In the genomic region with DNA sequence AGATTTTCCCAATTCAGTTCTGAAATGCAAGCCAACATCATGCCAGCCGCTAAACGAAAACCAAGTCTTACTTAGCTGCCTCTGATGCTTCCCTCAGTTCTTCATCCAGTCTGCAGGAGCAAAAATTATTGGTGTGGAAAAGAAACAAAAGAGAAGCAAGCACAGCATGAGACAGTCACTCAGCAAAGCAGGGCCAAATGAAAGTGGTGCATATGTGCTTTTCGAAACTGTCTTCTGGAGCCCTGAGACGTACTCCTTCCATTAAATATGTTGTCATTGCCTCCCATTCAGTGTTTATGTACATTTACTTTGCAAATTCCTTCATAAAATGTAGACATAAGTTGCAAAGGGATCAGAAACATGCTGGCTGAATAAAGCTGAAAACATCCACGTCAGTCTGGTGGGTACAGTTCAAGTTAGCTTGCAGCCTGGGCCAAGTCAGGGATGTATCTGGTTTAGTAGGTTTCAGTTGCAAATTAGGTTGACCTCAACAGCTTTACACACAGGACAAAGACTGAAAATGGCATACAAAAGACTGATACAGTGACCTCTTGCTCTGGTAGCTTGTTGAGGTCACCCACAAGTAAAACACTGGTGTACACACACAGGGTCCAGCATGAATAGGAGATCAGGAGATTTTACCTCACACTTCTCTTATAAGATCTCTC, we compare ENCODE assay signal across 11 cellular contexts.
DNase-seq lines count a peak whose midpoint lies in the region; ATAC-seq lines count a peak whose summit lies in the region.
"Had no signal": no experiment of that assay in that cellular context is flagged by ENCODE, and none has a peak within 500 bp of the region (broad histone marks: within the 10 kb centered on the region; RNA-seq: fewer than 3 reads in every experiment).

No MANE protein-coding gene starts in this region.

- H3K4me3 Mint-ChIP-seq in dendritic cell treated with granulocyte-macrophage colony-stimulating factor and Interleukin-4, amounts not matched to agents 40 ng/mL and 50 ng/mL, for 4 days: no peak overlapping the region
- H3K4me3 Mint-ChIP-seq in immature natural killer cell (no peak overlapping the region), T-helper 17 cell (no peak overlapping the region)

- H3K4me3 ChIP-seq in HAP-1: no peak overlapping the region

- no peaks in the 10 kb centered on the region for H3K9me3 Mint-ChIP-seq in dendritic cell treated with granulocyte-macrophage colony-stimulating factor and Interleukin-4, amounts not matched to agents 40 ng/mL and 50 ng/mL, for 4 days
- H3K9me3 Mint-ChIP-seq in immature natural killer cell: peaks cover 0 to 2% (median 0%) of the 10 kb centered on the region in 6 donors
- H3K9me3 Mint-ChIP-seq: activated T-helper 2 cell treated with anti-CD3 and anti-CD28 coated beads, Interferon-gamma antibody, Interleukin-2, Interleukin-4, amounts not matched to agents 10 μg/mL and 5 μg/mL and 100 μg/mL, durations not matched to agents 14 hours and 24 hours and 36 hours had no signal

- no peaks in the 10 kb centered on the region for H3K4me1 ChIP-seq in HAP-1

- intact Hi-C loops in dendritic cell treated with granulocyte-macrophage colony-stimulating factor and Interleukin-4, amounts not matched to agents 40 ng/mL and 50 ng/mL, for 4 days (cut with micrococcal nuclease): loop anchor here (5.0 kb wide), 1 partner anchor 62 kb away; no protein-coding TSS in a partner anchor

- peaks cover 48% of the 10 kb centered on the region for H3K4me1 Mint-ChIP-seq in dendritic cell treated with granulocyte-macrophage colony-stimulating factor and Interleukin-4, amounts not matched to agents 40 ng/mL and 50 ng/mL, for 4 days (ENCODE audit: low read depth)
- peaks cover 4 to 7% of the 10 kb centered on the region in 2 donors for H3K4me1 Mint-ChIP-seq in immature natural killer cell
- peaks cover 5% of the 10 kb centered on the region for H3K4me1 Mint-ChIP-seq in T-helper 17 cell

- in situ Hi-C loops in HAP-1 (cut with MboI; ENCODE audit: low sequenced_read_pairs): no loop called here

- H3K27me3 Mint-ChIP-seq in dendritic cell treated with granulocyte-macrophage colony-stimulating factor and Interleukin-4, amounts not matched to agents 40 ng/mL and 50 ng/mL, for 4 days: no peaks in the 10 kb centered on the region
- H3K27me3 Mint-ChIP-seq in immature natural killer cell (ENCODE audit: low read depth in 3 of 3) (peaks cover 0 to 2% (median 1%) of the 10 kb centered on the region in 3 donors), T-helper 17 cell (peaks cover 18% of the 10 kb centered on the region)

- peaks cover 6% of the 10 kb centered on the region for H3K36me3 Mint-ChIP-seq in dendritic cell treated with granulocyte-macrophage colony-stimulating factor and Interleukin-4, amounts not matched to agents 40 ng/mL and 50 ng/mL, for 4 days (ENCODE audit: low read depth)
- H3K36me3 Mint-ChIP-seq in immature natural killer cell: peaks cover 0 to 4% (median 0%) of the 10 kb centered on the region in 3 donors
- no peaks in the 10 kb centered on the region for H3K36me3 Mint-ChIP-seq in T-helper 17 cell (ENCODE audit: low read depth)

- DNase-seq in immature natural killer cell (no peak), HAP-1 (ENCODE audit: low spot score in 2 of 2) (no peak), T-helper 17 cell (no peak)
- DNase-seq in effector CD4-positive, alpha-beta T cell: no peak
- DNase-seq: H7, NCI-H1417 had no signal

- H3K27ac Mint-ChIP-seq in dendritic cell treated with granulocyte-macrophage colony-stimulating factor and Interleukin-4, amounts not matched to agents 40 ng/mL and 50 ng/mL, for 4 days: peak overlapping the region; percentile 66
- H3K27ac Mint-ChIP-seq in immature natural killer cell: no peak overlapping the region
- H3K27ac Mint-ChIP-seq in T-helper 17 cell: no peak overlapping the region
- H3K27ac Mint-ChIP-seq: activated T-helper 2 cell treated with anti-CD3 and anti-CD28 coated beads, Interferon-gamma antibody, Interleukin-2, Interleukin-4, amounts not matched to agents 10 μg/mL and 5 μg/mL and 100 μg/mL, durations not matched to agents 14 hours and 24 hours and 36 hours had no signal

- ATAC-seq in GM18858 (IDR thresholded peaks at IDR 0.05; ENCODE audit: unreplicated experiment) (peak; percentile 93), GM21576 (IDR thresholded peaks at IDR 0.05; ENCODE audit: unreplicated experiment) (peak; percentile 96), HG03139 (IDR thresholded peaks at IDR 0.05; ENCODE audit: unreplicated experiment) (peak; percentile 91), T-helper 17 cell (no peak)

- no peaks in the 10 kb centered on the region for H3K27me3 ChIP-seq in HAP-1 (ENCODE audit: low read depth)

- no peaks in the 10 kb centered on the region for H3K9me3 ChIP-seq in HAP-1
- no peaks in the 10 kb centered on the region for H3K9me3 ChIP-seq in T-helper 17 cell (ENCODE audit: control insufficient read depth, low read length, poor library complexity, severe bottlenecking)

- no peaks in the 10 kb centered on the region for H3K36me3 ChIP-seq in HAP-1 (replicated peaks)
